In the genomic region with DNA sequence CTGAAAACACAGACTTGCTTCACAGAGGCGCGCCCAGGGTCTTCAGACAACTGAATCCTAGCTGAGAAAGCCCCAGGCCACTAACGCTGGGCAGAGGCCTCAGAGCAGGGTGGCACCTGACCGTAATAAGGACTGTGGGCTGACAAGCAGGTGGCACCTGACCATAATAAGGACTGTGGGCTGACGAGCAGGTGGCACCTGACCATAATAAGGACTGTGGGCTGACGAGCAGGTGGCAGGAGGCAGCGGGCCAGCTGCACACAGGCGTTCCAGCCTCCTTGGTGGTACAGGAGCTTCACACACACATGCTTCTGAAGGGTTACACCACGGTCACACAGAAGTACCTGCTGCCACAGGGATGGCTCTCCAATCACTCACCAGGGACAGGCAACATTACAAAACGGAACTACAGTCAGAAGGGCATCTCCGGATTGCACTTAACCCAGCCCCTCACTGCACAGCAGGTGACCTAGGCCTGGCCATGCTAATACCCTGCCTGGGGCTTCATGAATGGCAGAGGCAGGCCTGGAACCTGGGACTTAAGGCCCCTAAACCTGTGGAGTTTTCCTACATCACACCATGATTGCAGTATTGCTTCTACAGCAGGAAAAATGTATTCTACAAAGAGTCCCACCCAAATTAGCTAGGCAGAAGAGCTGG, we compare ENCODE assay signal across 12 cellular contexts. TPM values are rescaled to one million over a fixed set of nuclear protein-coding genes. Genes with fewer than 3 reads are reported as not detected.
DNase-seq lines count a peak whose midpoint lies in the region; ATAC-seq lines count a peak whose summit lies in the region.
"Had no signal": no experiment of that assay in that cellular context is flagged by ENCODE, and none has a peak within 500 bp of the region (broad histone marks: within the 10 kb centered on the region; RNA-seq: fewer than 3 reads in every experiment).

No MANE protein-coding gene starts in this region.

- DNase-seq in DMS79 (lab: John Stamatoyannopoulos, UW) (peak; percentile 50), NCI-H1436 (lab: John Stamatoyannopoulos, UW) (peak; percentile 16), NCI-H774 (lab: John Stamatoyannopoulos, UW) (peak; percentile 81), mesenteric fat pad (ENCODE audit: low spot score) (peak; percentile 60), SIG-M5 treated with dmso at 0.1 percent for 504 hours (lab: John Stamatoyannopoulos, UW; ENCODE audit: unreplicated experiment) (no peak)
- DNase-seq in activated naive CD4-positive, alpha-beta T cell (lab: John Stamatoyannopoulos, UW) = no peak
- DNase-seq in activated CD4-positive, alpha-beta T cell treated with anti-CD3 and anti-CD28 coated beads for 1 hour = no peak
- DNase-seq: activated CD8-positive, alpha-beta T cell treated with anti-CD3 and anti-CD28 coated beads, Interleukin-2, amount 10 ng/mL, durations not matched to agents 7 days and 5 days; hippocampal formation; OCI-M1; trophoblast cell had no signal

- no peak for ATAC-seq in GM18867 (IDR thresholded peaks at IDR 0.05; ENCODE audit: unreplicated experiment)
- ATAC-seq: activated CD8-positive, alpha-beta T cell treated with anti-CD3 and anti-CD28 coated beads, Interleukin-2, amount 10 ng/mL, durations not matched to agents 7 days and 5 days had no signal

RNA-seq across cellular contexts. Expression of gene PSMG4, which starts 50.8 kb away (rescaled TPM):
- total RNA-seq in mesenteric fat pad = 18.7 TPM

Comparison
In these comparisons a context has a peak if more than half of its experiments do, and no peak if none do; other contexts are left out.
1. DNase-seq: peak in DMS79 (single experiment), NCI-H1436 (single experiment), NCI-H774 (single experiment) and mesenteric fat pad (single experiment); none in activated naive CD4-positive, alpha-beta T cell (0 of 4), SIG-M5 treated with dmso at 0.1 percent for 504 hours (single experiment) and activated CD4-positive, alpha-beta T cell treated with anti-CD3 and anti-CD28 coated beads for 1 hour (single experiment).